Comparison of ENCODE assay signal across 14 cellular contexts in the genomic region with DNA sequence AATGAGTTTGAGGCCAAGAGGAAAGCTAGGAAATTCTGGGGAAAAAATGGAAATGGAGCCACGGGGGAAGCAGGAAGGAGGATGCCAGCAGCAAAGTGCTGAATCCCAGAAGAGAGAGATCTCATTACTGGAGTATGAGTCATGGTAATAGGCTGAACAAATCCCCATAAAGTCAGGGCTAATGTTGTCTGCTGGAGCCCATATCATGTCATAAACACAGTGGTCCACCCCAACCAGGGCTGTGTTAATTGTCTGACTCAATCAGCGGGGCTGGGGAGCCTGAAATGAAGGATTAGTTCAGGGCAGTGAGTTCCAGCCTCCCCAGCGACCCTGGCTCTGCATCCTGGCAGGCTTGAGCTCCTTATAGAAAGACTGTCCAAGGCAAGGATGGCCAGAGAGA.
DNase-seq lines count a peak whose midpoint lies in the region; ATAC-seq, FAIRE-seq and TF ChIP-seq lines count a peak whose summit lies in the region.
"Had no signal": no experiment of that assay in that cellular context is flagged by ENCODE, and none has a peak within 500 bp of the region (broad histone marks: within the 10 kb centered on the region; RNA-seq: fewer than 3 reads in every experiment).

No MANE protein-coding gene starts in this region.

- H3K4me3 ChIP-seq in AG10803 (ENCODE audit: low read length) (no peak overlapping the region), mesenchymal stem cell (ENCODE audit: insufficient read depth in 1 of 2, low read depth in 1 of 2, low read length in 2 of 2) (no peak overlapping the region)

- H3K14ac ChIP-seq in mesenchymal stem cell (ENCODE audit: low read length in 2 of 2): no peak overlapping the region

- H4K91ac ChIP-seq in mesenchymal stem cell (ENCODE audit: low read length): no peak overlapping the region

- no peaks in the 10 kb centered on the region for H3K27me3 ChIP-seq in mesenchymal stem cell (ENCODE audit: control insufficient read depth in 1 of 2, insufficient read depth in 1 of 2, low read length in 2 of 2)
- H3K27me3 ChIP-seq: neutrophil had no signal

- H2BK120ac ChIP-seq in mesenchymal stem cell (ENCODE audit: low read depth, low read length): no peak overlapping the region

- H3K23ac ChIP-seq in mesenchymal stem cell (ENCODE audit: low read length in 2 of 2): no peak overlapping the region

- no peak for TF ChIP-seq CTCF in AG10803 (conservative IDR thresholded peaks at IDR 0.05; ENCODE audit: low read length)

- no peak overlapping the region for H3K4me2 ChIP-seq in mesenchymal stem cell (ENCODE audit: low read length, poor library complexity, severe bottlenecking)

- WGBS in mesenchymal stem cell: 7% methylated on average over 3 of the region's 3 CpGs

- peak overlapping the region; percentile 73 for H2BK15ac ChIP-seq in mesenchymal stem cell (ENCODE audit: low read depth, poor library complexity, severe bottlenecking)

- H2AK5ac ChIP-seq in mesenchymal stem cell (ENCODE audit: low read length, severe bottlenecking): no peak overlapping the region

- no peak overlapping the region for H3K27ac ChIP-seq in mesenchymal stem cell (ENCODE audit: low read length, poor library complexity, severe bottlenecking)
- H3K27ac ChIP-seq: C4-2B, neutrophil had no signal

- H3K9ac ChIP-seq in mesenchymal stem cell (ENCODE audit: low read length): no peak overlapping the region

- H3K79me1 ChIP-seq in mesenchymal stem cell (replicated peaks; ENCODE audit: low read length, poor library complexity, severe bottlenecking): no peaks in the 10 kb centered on the region

- no peak for FAIRE-seq in GM19239 (lab: Jason Lieb, UNC)

- no peak overlapping the region for H2BK5ac ChIP-seq in mesenchymal stem cell (ENCODE audit: low read depth, low read length, poor library complexity, severe bottlenecking)

- H3K4me1 ChIP-seq in mesenchymal stem cell (ENCODE audit: control insufficient read depth, insufficient read depth, low read depth, low read length): peaks cover 3% of the 10 kb centered on the region

- no peak for ATAC-seq in sciatic nerve

- no peak overlapping the region for H3K4ac ChIP-seq in mesenchymal stem cell (ENCODE audit: low read depth in 1 of 2, low read length in 2 of 2)

- H3K18ac ChIP-seq in mesenchymal stem cell (ENCODE audit: low read depth in 1 of 2, low read length in 2 of 2): peak overlapping the region; percentile 11 to 68

- H4K8ac ChIP-seq in mesenchymal stem cell (ENCODE audit: low read length): peak overlapping the region; percentile 69

- peak; percentile 70 for DNase-seq in AG10803 (ENCODE audit: low read depth)
- DNase-seq in HT-29 (ENCODE audit: low spot score): peak; percentile 7
- DNase-seq in astrocyte of the hippocampus (ENCODE audit: low read depth, low spot score): peak; percentile 48
- peak; percentile 77 for DNase-seq in mesenchymal stem cell
- no peak for DNase-seq in sciatic nerve (ENCODE audit: low spot score)
- no peak for DNase-seq in retina
- DNase-seq in midbrain (lab: John Stamatoyannopoulos, UW): no peak
- DNase-seq in GM19239 (ENCODE audit: insufficient read length, low spot score): no peak
- DNase-seq: activated CD4-positive, CD25-positive, alpha-beta regulatory T cell; activated naive CD4-positive, alpha-beta T cell treated with Interleukin-2 at 50 U/mL for 16 hours; NCI-H1694 treated with DMSO at 0.1 percent for 48 hours; OCI-M1 had no signal

- H2BK12ac ChIP-seq in mesenchymal stem cell (ENCODE audit: low read length in 2 of 2): no peak overlapping the region

- no peaks in the 10 kb centered on the region for H3K36me3 ChIP-seq in mesenchymal stem cell (ENCODE audit: control insufficient read depth in 1 of 2, insufficient read depth in 2 of 2, low read depth in 1 of 2, low read length in 2 of 2)
- H3K36me3 ChIP-seq: neutrophil had no signal

- no peaks in the 10 kb centered on the region for H3K9me3 ChIP-seq in mesenchymal stem cell (ENCODE audit: control insufficient read depth, low read length)
- H3K9me3 ChIP-seq: neutrophil had no signal

- H2AFZ ChIP-seq in mesenchymal stem cell (ENCODE audit: low read depth, low read length): no peak overlapping the region

- intact Hi-C loops in sciatic nerve (cut with DNase I): no loop called here

Comparison
In these comparisons a context has a peak if more than half of its experiments do, and no peak if none do; other contexts are left out.
1. DNase-seq: peak in AG10803 (single experiment), HT-29 (single experiment), astrocyte of the hippocampus (single experiment) and mesenchymal stem cell (single experiment); none in sciatic nerve (single experiment), retina (single experiment), midbrain (single experiment) and GM19239 (single experiment).